In genomic region chr16:27549857-27550581, GRCh38 we compare ENCODE assay signal across 8 cellular contexts. TPM values are rescaled to one million over a fixed set of nuclear protein-coding genes. Genes with fewer than 3 reads are reported as not detected.
DNase-seq lines count a peak whose midpoint lies in the region; ATAC-seq, FAIRE-seq and TF ChIP-seq lines count a peak whose summit lies in the region.

A gene with protein sequence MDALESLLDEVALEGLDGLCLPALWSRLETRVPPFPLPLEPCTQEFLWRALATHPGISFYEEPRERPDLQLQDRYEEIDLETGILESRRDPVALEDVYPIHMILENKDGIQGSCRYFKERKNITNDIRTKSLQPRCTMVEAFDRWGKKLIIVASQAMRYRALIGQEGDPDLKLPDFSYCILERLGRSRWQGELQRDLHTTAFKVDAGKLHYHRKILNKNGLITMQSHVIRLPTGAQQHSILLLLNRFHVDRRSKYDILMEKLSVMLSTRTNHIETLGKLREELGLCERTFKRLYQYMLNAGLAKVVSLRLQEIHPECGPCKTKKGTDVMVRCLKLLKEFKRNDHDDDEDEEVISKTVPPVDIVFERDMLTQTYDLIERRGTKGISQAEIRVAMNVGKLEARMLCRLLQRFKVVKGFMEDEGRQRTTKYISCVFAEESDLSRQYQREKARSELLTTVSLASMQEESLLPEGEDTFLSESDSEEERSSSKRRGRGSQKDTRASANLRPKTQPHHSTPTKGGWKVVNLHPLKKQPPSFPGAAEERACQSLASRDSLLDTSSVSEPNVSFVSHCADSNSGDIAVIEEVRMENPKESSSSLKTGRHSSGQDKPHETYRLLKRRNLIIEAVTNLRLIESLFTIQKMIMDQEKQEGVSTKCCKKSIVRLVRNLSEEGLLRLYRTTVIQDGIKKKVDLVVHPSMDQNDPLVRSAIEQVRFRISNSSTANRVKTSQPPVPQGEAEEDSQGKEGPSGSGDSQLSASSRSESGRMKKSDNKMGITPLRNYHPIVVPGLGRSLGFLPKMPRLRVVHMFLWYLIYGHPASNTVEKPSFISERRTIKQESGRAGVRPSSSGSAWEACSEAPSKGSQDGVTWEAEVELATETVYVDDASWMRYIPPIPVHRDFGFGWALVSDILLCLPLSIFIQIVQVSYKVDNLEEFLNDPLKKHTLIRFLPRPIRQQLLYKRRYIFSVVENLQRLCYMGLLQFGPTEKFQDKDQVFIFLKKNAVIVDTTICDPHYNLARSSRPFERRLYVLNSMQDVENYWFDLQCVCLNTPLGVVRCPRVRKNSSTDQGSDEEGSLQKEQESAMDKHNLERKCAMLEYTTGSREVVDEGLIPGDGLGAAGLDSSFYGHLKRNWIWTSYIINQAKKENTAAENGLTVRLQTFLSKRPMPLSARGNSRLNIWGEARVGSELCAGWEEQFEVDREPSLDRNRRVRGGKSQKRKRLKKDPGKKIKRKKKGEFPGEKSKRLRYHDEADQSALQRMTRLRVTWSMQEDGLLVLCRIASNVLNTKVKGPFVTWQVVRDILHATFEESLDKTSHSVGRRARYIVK (N-terminal part only) (minus strand): TSS chr16:27549913. CDS start chr16:27549890, 23 bp downstream.
Gene KATNIP, plus strand, starts transcription at chr16:27550144. Its CDS starts 27 bp downstream, at chr16:27550171.

- no peaks in the 10 kb centered on the region for H3K9me1 ChIP-seq in endothelial cell of umbilical vein (replicated peaks; ENCODE audit: control insufficient read depth, extremely low read depth, insufficient read depth, low read length)

- peak; percentile 86 for TF ChIP-seq POLR2A in endothelial cell of umbilical vein (IDR thresholded peaks at IDR 0.05; ENCODE audit: low read depth, low read length)

- H4K20me1 ChIP-seq in OCI-LY3 (ENCODE audit: insufficient read depth, low read length) (0 out of 2 replicates have a peak, but pooled peaks cover 5% of the 10 kb centered on the region), endothelial cell of umbilical vein (replicated peaks; ENCODE audit: control insufficient read depth, extremely low read depth, insufficient read depth, low read length) (no peaks in the 10 kb centered on the region)

- peak; percentile 96 for FAIRE-seq in endothelial cell of umbilical vein (lab: Jason Lieb, UNC)

- dilution Hi-C loops in endothelial cell of umbilical vein (cut with MboI; ENCODE audit: extremely low pct_ligation_motif_present, low sequenced_read_pairs), result no loop called here

- H3K4me1 ChIP-seq in OCI-LY3 (ENCODE audit: low read length) (peaks cover 14% of the 10 kb centered on the region), endothelial cell of umbilical vein (ENCODE audit: control insufficient read depth, extremely low read depth, insufficient read depth, low read length) (peaks cover 14% of the 10 kb centered on the region), mononuclear cell (ENCODE audit: insufficient read depth, low read length) (peaks cover 22% of the 10 kb centered on the region)

- no peaks in the 10 kb centered on the region for H3K9me3 ChIP-seq in OCI-LY3 (ENCODE audit: insufficient read depth, low read length)
- H3K9me3 ChIP-seq in endothelial cell of umbilical vein (replicated peaks; ENCODE audit: control insufficient read depth, insufficient read depth, low read length), result no peaks in the 10 kb centered on the region
- no peaks in the 10 kb centered on the region for H3K9me3 ChIP-seq in mononuclear cell (ENCODE audit: low read depth, low read length)

- peaks cover 37% of the 10 kb centered on the region for H3K79me2 ChIP-seq in OCI-LY3 (ENCODE audit: low read length)
- peaks cover 41% of the 10 kb centered on the region for H3K79me2 ChIP-seq in endothelial cell of umbilical vein (ENCODE audit: control insufficient read depth, insufficient read depth, low read length)

- H2AFZ ChIP-seq in OCI-LY3 (ENCODE audit: low read depth, low read length) (peak within 1 kb of the TSS; percentile 79), endothelial cell of umbilical vein (ENCODE audit: low read depth, low read length) (peak within 1 kb of the TSS; percentile 93)

- H3K4me3 ChIP-seq in OCI-LY3 (ENCODE audit: low read length) (peak within 1 kb of the TSS; percentile 95), endothelial cell of umbilical vein (replicated peaks in 1 of 3; ENCODE audit: insufficient read depth in 1 of 3, low read depth in 1 of 3, low read length in 3 of 3) (peak within 1 kb of the TSS; percentile 75 to 89 (median 89)), mononuclear cell (ENCODE audit: low read length) (peak within 1 kb of the TSS; percentile 96)

- H3K27me3 ChIP-seq in OCI-LY3 (ENCODE audit: low read depth, low read length) (no peaks in the 10 kb centered on the region), endothelial cell of umbilical vein (ENCODE audit: control insufficient read depth in 2 of 2, insufficient read depth in 2 of 2, low read length in 2 of 2) (no peaks in the 10 kb centered on the region), mononuclear cell (ENCODE audit: insufficient read depth, low read length) (no peaks in the 10 kb centered on the region)

- peak within 1 kb of the TSS; percentile 77 for H3K9ac ChIP-seq in OCI-LY3 (ENCODE audit: low read length)
- H3K9ac ChIP-seq in endothelial cell of umbilical vein (replicated peaks; ENCODE audit: extremely low read depth, insufficient read depth, low read length), result peak within 1 kb of the TSS; percentile 97

- H3K27ac ChIP-seq in OCI-LY3 (ENCODE audit: low read length), result no peak within 1 kb of the TSS
- H3K27ac ChIP-seq in endothelial cell of umbilical vein (ENCODE audit: insufficient read depth, low read depth, low read length), result peak within 1 kb of the TSS; percentile 93

- POLR2A ChIA-PET in endothelial cell of umbilical vein (lab: Charles Lee), result interaction anchor here (0.6 kb wide), 1 partner anchor 184 kb away, joined by 3 read pairs; no protein-coding TSS in a partner anchor

- intact Hi-C loops in endothelial cell of umbilical vein (cut with micrococcal nuclease), result loop anchor here (1.0 kb wide), 1 partner anchor 317 kb away; no protein-coding TSS in a partner anchor

- no TSS peak for BruUV-seq in endothelial cell of umbilical vein (replicated peaks; lab: Mats Ljungman, UMichigan)

- TF ChIP-seq CTCF in OCI-LY3 (IDR thresholded peaks at IDR 0.05; ENCODE audit: low read depth, low read length), result no peak
- TF ChIP-seq CTCF in endothelial cell of umbilical vein (IDR thresholded peaks at IDR 0.05; ENCODE audit: extremely low read depth in 1 of 2, insufficient read depth in 1 of 2, low read depth in 1 of 2, low read length in 2 of 2), result no peak

- peak within 1 kb of the TSS; percentile 88 for H3K4me2 ChIP-seq in OCI-LY3 (ENCODE audit: low read length)
- H3K4me2 ChIP-seq in endothelial cell of umbilical vein (ENCODE audit: insufficient read depth, low read length), result peak within 1 kb of the TSS; percentile 85

- ATAC-seq in GM21515 (IDR thresholded peaks at IDR 0.05; ENCODE audit: unreplicated experiment), result peak; percentile 97

- peak; percentile 100 for DNase-seq in D341Med (ENCODE audit: low spot score)
- DNase-seq in HuH-7 (ENCODE audit: low spot score), result peak; percentile 100
- DNase-seq in activated CD8-positive, alpha-beta memory T cell treated with anti-CD3 and anti-CD28 coated beads, Interleukin-2, amount 50 U/mL, for 48 hours, result peak; percentile 100
- DNase-seq in endothelial cell of umbilical vein (ENCODE audit: low read depth, low spot score), result peak; percentile 99
- DNase-seq in stimulated activated CD8-positive, alpha-beta memory T cell treated with anti-CD3 and anti-CD28 coated beads, Interleukin-4, amount 100 ng/mL, for 1 hour (ENCODE audit: low read depth in 2 of 2, low spot score in 1 of 2), result peak; percentile 100

- CTCF ChIA-PET in endothelial cell of umbilical vein (lab: Charles Lee), result interaction anchor here (0.6 to 1.4 kb wide), 7 partner anchors 9 to 521 kb away, joined by 3 to 9 read pairs (median 3); no protein-coding TSS in a partner anchor

- H3K36me3 ChIP-seq in OCI-LY3 (replicated peaks; ENCODE audit: low read depth, low read length), result no peaks in the 10 kb centered on the region
- peaks cover 3 to 4% of the 10 kb centered on the region in 2 experiments for H3K36me3 ChIP-seq in endothelial cell of umbilical vein (ENCODE audit: control insufficient read depth in 2 of 2, extremely low read depth in 1 of 2, insufficient read depth in 2 of 2, low read length in 2 of 2)

TF ChIP-seq in endothelial cell of umbilical vein, 7 proteins besides CTCF, POLR2A, EP300 and RAD21:
- TF ChIP-seq GATA2 (IDR thresholded peaks at IDR 0.05; ENCODE audit: insufficient read depth, insufficient read length, low read depth, low read length), result no peak
- TF ChIP-seq JUN (IDR thresholded peaks at IDR 0.05; ENCODE audit: borderline replicate concordance, insufficient read depth, insufficient read length, low read depth), result peak; percentile 66
- TF ChIP-seq EZH2 (IDR thresholded peaks at IDR 0.05; ENCODE audit: borderline replicate concordance, low read depth, low read length, severe bottlenecking), result no peak
- TF ChIP-seq POLR2AphosphoS5 (IDR thresholded peaks at IDR 0.05; ENCODE audit: insufficient read depth, low read depth, low read length), result peak; percentile 67
- no peak for TF ChIP-seq MYC (IDR thresholded peaks at IDR 0.05; ENCODE audit: low read depth, low read length)
- TF ChIP-seq FOS (IDR thresholded peaks at IDR 0.05; ENCODE audit: borderline replicate concordance, insufficient read depth, low read length), result no peak
- TF ChIP-seq MAX (IDR thresholded peaks at IDR 0.05; ENCODE audit: insufficient read depth, insufficient read length), result no peak

RNA-seq across cellular contexts. Expression of the first gene that starts in this region (rescaled TPM):
- total RNA-seq in endothelial cell of umbilical vein (79.3 and 86.1 TPM in 2 replicates), mononuclear cell (38.5 TPM)
- polyA plus RNA-seq in endothelial cell of umbilical vein, result 58.1 and 70.5 TPM in 2 replicates
- 51.1 and 58.0 TPM in 2 replicates for polyA plus RNA-seq in endothelial cell of umbilical vein (2011; cell fraction: cytosol; rRNA removed)
- 103 and 120 TPM in 2 replicates for polyA plus RNA-seq in endothelial cell of umbilical vein (2011; cell fraction: nucleus; rRNA removed)
- 51.9 and 66.0 TPM in 2 replicates for polyA plus RNA-seq in endothelial cell of umbilical vein (2012)
- 99.7 and 102 TPM in 2 replicates for polyA minus RNA-seq in endothelial cell of umbilical vein
- 53.7 TPM for polyA minus RNA-seq in endothelial cell of umbilical vein (2011; cell fraction: cytosol; rRNA and poly(A)+ RNA removed)
- polyA minus RNA-seq in endothelial cell of umbilical vein (2011; cell fraction: nucleus; rRNA and poly(A)+ RNA removed), result 73.4 and 77.7 TPM in 2 replicates

RNA-seq across cellular contexts. Expression of gene KATNIP, which starts in this region (rescaled TPM):
- total RNA-seq in endothelial cell of umbilical vein (26.8 and 30.7 TPM in 2 replicates), mononuclear cell (15.7 TPM)
- 14.7 and 15.6 TPM in 2 replicates for polyA plus RNA-seq in endothelial cell of umbilical vein
- polyA plus RNA-seq in endothelial cell of umbilical vein (2011; cell fraction: cytosol; rRNA removed), result 12.5 and 15.3 TPM in 2 replicates
- polyA plus RNA-seq in endothelial cell of umbilical vein (2011; cell fraction: nucleus; rRNA removed), result 86.0 and 92.8 TPM in 2 replicates
- polyA plus RNA-seq in endothelial cell of umbilical vein (2012), result 17.0 and 20.2 TPM in 2 replicates
- 34.2 and 58.6 TPM in 2 replicates for polyA minus RNA-seq in endothelial cell of umbilical vein
- polyA minus RNA-seq in endothelial cell of umbilical vein (2011; cell fraction: cytosol; rRNA and poly(A)+ RNA removed), result 11.2 TPM
- polyA minus RNA-seq in endothelial cell of umbilical vein (2011; cell fraction: nucleus; rRNA and poly(A)+ RNA removed), result 53.7 and 66.1 TPM in 2 replicates
